ENCODE assay signal across 17 cellular contexts in the genomic region with DNA sequence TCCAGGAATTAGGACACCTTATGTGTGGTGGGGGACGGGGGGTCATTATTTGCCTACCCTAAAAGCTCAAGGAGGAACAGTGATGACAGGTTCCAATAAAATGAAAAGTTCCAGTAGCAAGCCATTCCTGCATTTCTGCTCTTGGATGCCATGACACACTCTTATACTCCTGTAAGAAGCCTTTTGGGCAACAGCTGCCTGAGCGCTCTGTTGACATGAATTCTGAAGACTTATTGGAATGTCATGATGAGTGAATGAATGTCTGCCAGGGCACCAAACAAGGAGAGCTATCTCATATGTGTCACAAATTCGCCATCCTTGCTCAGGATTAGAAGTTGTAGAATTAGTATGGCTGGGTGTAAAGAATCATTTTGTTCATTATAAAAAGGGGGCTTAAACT. TPM values are rescaled to one million over a fixed set of nuclear protein-coding genes. Genes with fewer than 3 reads are reported as not detected.
DNase-seq lines count a peak whose midpoint lies in the region; TF ChIP-seq lines count a peak whose summit lies in the region.
"Had no signal": no experiment of that assay in that cellular context is flagged by ENCODE, and none has a peak within 500 bp of the region (broad histone marks: within the 10 kb centered on the region; RNA-seq: fewer than 3 reads in every experiment).

No MANE protein-coding gene starts in this region.

- H3K27ac Mint-ChIP-seq in CD8-positive, alpha-beta memory T cell = peak overlapping the region; percentile 31 to 99 (median 88)

- DNase-seq in CD8-positive, alpha-beta memory T cell = no peak
- DNase-seq in LHCN-M2 (ENCODE audit: low read depth) = peak; percentile 58
- no peak for DNase-seq in effector memory CD4-positive, alpha-beta T cell
- no peak for DNase-seq in osteoblast (ENCODE audit: insufficient read length, low spot score, missing footprints)
- DNase-seq in stimulated activated naive CD4-positive, alpha-beta T cell (lab: John Stamatoyannopoulos, UW) = no peak
- no peak for DNase-seq in GM19240 (ENCODE audit: insufficient read length, low spot score)
- DNase-seq in thyroid gland = no peak
- DNase-seq: activated CD4-positive, alpha-beta T cell treated with anti-CD3 and anti-CD28 coated beads for 1 hour; anterior cingulate cortex; DMS53; foreskin melanocyte; NCI-H1694 treated with DMSO at 0.1 percent for 48 hours; NCI-H345 had no signal

- POLR2A ChIA-PET in CD8-positive, alpha-beta memory T cell (lab: Charles Lee) = interaction anchor here (2.7 kb wide), 1 partner anchor 36 kb away, joined by 8 read pairs; a partner anchor contains a TSS

- H3K27ac ChIP-seq in CD8-positive, alpha-beta memory T cell (ENCODE audit: low read depth, low read length) = no peak overlapping the region
- H3K27ac ChIP-seq in effector memory CD4-positive, alpha-beta T cell (ENCODE audit: insufficient read depth, low read length, poor library complexity, severe bottlenecking) = peak overlapping the region; percentile 45
- H3K27ac ChIP-seq in osteoblast (ENCODE audit: low read depth, low read length) (peak overlapping the region; percentile 87), thyroid gland (no peak overlapping the region)
- H3K27ac ChIP-seq: BLaER1 had no signal

- no peak overlapping the region for H3K4me3 ChIP-seq in CD8-positive, alpha-beta memory T cell (ENCODE audit: low read length)
- no peak overlapping the region for H3K4me3 ChIP-seq in effector memory CD4-positive, alpha-beta T cell (ENCODE audit: insufficient read depth, low read depth, low read length, poor library complexity, severe bottlenecking)
- H3K4me3 ChIP-seq in osteoblast (ENCODE audit: insufficient read depth, low read length) (no peak overlapping the region), thyroid gland (replicated peaks in 1 of 3) (no peak overlapping the region)
- H3K4me3 ChIP-seq: BLaER1, MG63 had no signal

- TF ChIP-seq CTCF in osteoblast (IDR thresholded peaks at IDR 0.05; ENCODE audit: extremely low read depth, low read depth, low read length) = no peak
- no peak for TF ChIP-seq CTCF in thyroid gland (IDR thresholded peaks at IDR 0.05)

- peaks cover 63 to 82% (median 75%) of the 10 kb centered on the region in 3 donors for H3K4me1 Mint-ChIP-seq in CD8-positive, alpha-beta memory T cell

- H3K9me3 ChIP-seq in CD8-positive, alpha-beta memory T cell (ENCODE audit: low read length) = no peaks in the 10 kb centered on the region
- H3K9me3 ChIP-seq in effector memory CD4-positive, alpha-beta T cell (ENCODE audit: control insufficient read depth, low read length) = no peaks in the 10 kb centered on the region
- H3K9me3 ChIP-seq in osteoblast (ENCODE audit: low read depth, low read length) = no peaks in the 10 kb centered on the region
- no peaks in the 10 kb centered on the region for H3K9me3 ChIP-seq in thyroid gland
- H3K9me3 ChIP-seq: BLaER1, MG63 had no signal

- CTCF ChIA-PET in CD8-positive, alpha-beta memory T cell (lab: Charles Lee) = interaction anchor here (0.6 to 2.2 kb wide), 5 partner anchors 13 to 204 kb away, joined by 3 to 8 read pairs (median 4); a partner anchor contains a TSS

- H3K9me3 Mint-ChIP-seq in CD8-positive, alpha-beta memory T cell = no peaks in the 10 kb centered on the region

- intact Hi-C loops in thyroid gland (cut with DNase I) = no loop called here

- H3K4me3 Mint-ChIP-seq in CD8-positive, alpha-beta memory T cell = peak overlapping the region in 4 of 7 donors; percentile 28 to 84 (median 60)

- H3K27me3 Mint-ChIP-seq in CD8-positive, alpha-beta memory T cell = no peaks in the 10 kb centered on the region

- no peaks in the 10 kb centered on the region for H3K36me3 ChIP-seq in CD8-positive, alpha-beta memory T cell (ENCODE audit: insufficient read depth, low read length)
- no peaks in the 10 kb centered on the region for H3K36me3 ChIP-seq in effector memory CD4-positive, alpha-beta T cell (ENCODE audit: control insufficient read depth, insufficient read depth, low read length)
- H3K36me3 ChIP-seq in osteoblast (ENCODE audit: insufficient read depth, low read length) (no peaks in the 10 kb centered on the region), thyroid gland (no peaks in the 10 kb centered on the region)
- H3K36me3 ChIP-seq: BLaER1, MG63 had no signal

- no peak overlapping the region for H3K4me2 ChIP-seq in osteoblast (ENCODE audit: insufficient read depth, low read length)
- H3K4me2 ChIP-seq: BLaER1 had no signal

- peaks cover 56% of the 10 kb centered on the region for H3K4me1 ChIP-seq in CD8-positive, alpha-beta memory T cell (ENCODE audit: insufficient read depth, low read length)
- peaks cover 37% of the 10 kb centered on the region for H3K4me1 ChIP-seq in effector memory CD4-positive, alpha-beta T cell (ENCODE audit: control insufficient read depth, insufficient read depth, low read length, poor library complexity, severe bottlenecking)
- peaks cover 60% of the 10 kb centered on the region for H3K4me1 ChIP-seq in osteoblast (ENCODE audit: insufficient read depth, low read length)
- H3K4me1 ChIP-seq in thyroid gland = no peaks in the 10 kb centered on the region

- no peaks in the 10 kb centered on the region for H4K20me1 ChIP-seq in osteoblast (ENCODE audit: insufficient read depth, low read length)
- H4K20me1 ChIP-seq: BLaER1 had no signal

- TF ChIP-seq POLR2A in thyroid gland (IDR thresholded peaks at IDR 0.05) = no peak

- H3K79me2 ChIP-seq in osteoblast (ENCODE audit: insufficient read depth, low read length) = no peaks in the 10 kb centered on the region

- WGBS in thyroid gland, 2 donors = 41 to 46% methylated on average over 3 of the region's 3 CpGs

- H2AFZ ChIP-seq in osteoblast (ENCODE audit: low read length) = no peak overlapping the region

- H3K27me3 ChIP-seq in CD8-positive, alpha-beta memory T cell (ENCODE audit: insufficient read depth, low read length, poor library complexity, severe bottlenecking) = no peaks in the 10 kb centered on the region
- H3K27me3 ChIP-seq in effector memory CD4-positive, alpha-beta T cell (replicated peaks; ENCODE audit: control insufficient read depth, insufficient read depth, low read length, poor library complexity, severe bottlenecking) = no peaks in the 10 kb centered on the region
- H3K27me3 ChIP-seq in osteoblast (ENCODE audit: insufficient read depth, low read length) = no peaks in the 10 kb centered on the region
- no peaks in the 10 kb centered on the region for H3K27me3 ChIP-seq in thyroid gland
- H3K27me3 ChIP-seq: BLaER1, MG63 had no signal

- H3K36me3 Mint-ChIP-seq in CD8-positive, alpha-beta memory T cell = peaks cover 0 to 7% (median 0%) of the 10 kb centered on the region in 3 donors

RNA-seq across cellular contexts. Expression of a gene that starts 36.3 kb away (rescaled TPM):
- total RNA-seq in CD8-positive, alpha-beta memory T cell = 10 to 100 TPM; 34.4 to 35.6 TPM
- 289 TPM for polyA plus RNA-seq in CD8-positive, alpha-beta memory T cell
- total RNA-seq in LHCN-M2 (2014; rRNA removed) (35.8 and 37.8 TPM in 2 replicates), osteoblast (2.9 and 3.3 TPM in 2 replicates), thyroid gland (1 to 10 TPM in 3 of 4 donors, under 1 TPM in 1; 0.56 to 5.0 (median 1.5) TPM)
- 4.3 TPM for polyA plus RNA-seq in LHCN-M2 (2012)
- total RNA-seq: temporal lobe had no signal
- polyA plus RNA-seq: neural cell had no signal

Comparison
In these comparisons a context has a peak if more than half of its experiments do, and no peak if none do; other contexts are left out.
1. H3K27ac ChIP-seq: peak in effector memory CD4-positive, alpha-beta T cell (single experiment) and osteoblast (single experiment); none in CD8-positive, alpha-beta memory T cell (single experiment) and thyroid gland (0 of 3).